1 cellular context compared by ENCODE assay signal in the genomic region with DNA sequence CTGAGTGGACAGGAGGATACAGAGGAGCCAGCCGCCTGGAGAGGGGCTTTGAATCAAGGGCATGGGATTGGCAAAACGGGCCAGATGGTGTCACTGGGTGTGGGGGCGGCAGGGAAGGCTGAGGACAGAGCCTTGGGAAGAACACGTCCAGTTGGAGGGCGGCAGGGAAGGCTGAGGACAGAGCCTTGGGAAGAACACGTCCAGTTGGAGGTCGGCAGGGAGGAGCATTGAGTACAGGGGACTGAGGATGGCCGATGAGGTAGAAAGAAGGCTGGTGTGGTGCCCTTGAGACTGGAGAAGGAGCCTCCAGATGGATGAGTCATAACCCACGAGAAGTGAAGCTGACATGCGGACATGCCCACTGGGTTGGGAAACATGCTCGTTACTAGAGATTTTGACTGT.
TF ChIP-seq lines count a peak whose summit lies in the region.

No MANE protein-coding gene starts in this region.

TF ChIP-seq in GM23338, 12 proteins besides CTCF, POLR2A, EP300 and RAD21 (continued from another document):
- TF ChIP-seq, protein P1, sequence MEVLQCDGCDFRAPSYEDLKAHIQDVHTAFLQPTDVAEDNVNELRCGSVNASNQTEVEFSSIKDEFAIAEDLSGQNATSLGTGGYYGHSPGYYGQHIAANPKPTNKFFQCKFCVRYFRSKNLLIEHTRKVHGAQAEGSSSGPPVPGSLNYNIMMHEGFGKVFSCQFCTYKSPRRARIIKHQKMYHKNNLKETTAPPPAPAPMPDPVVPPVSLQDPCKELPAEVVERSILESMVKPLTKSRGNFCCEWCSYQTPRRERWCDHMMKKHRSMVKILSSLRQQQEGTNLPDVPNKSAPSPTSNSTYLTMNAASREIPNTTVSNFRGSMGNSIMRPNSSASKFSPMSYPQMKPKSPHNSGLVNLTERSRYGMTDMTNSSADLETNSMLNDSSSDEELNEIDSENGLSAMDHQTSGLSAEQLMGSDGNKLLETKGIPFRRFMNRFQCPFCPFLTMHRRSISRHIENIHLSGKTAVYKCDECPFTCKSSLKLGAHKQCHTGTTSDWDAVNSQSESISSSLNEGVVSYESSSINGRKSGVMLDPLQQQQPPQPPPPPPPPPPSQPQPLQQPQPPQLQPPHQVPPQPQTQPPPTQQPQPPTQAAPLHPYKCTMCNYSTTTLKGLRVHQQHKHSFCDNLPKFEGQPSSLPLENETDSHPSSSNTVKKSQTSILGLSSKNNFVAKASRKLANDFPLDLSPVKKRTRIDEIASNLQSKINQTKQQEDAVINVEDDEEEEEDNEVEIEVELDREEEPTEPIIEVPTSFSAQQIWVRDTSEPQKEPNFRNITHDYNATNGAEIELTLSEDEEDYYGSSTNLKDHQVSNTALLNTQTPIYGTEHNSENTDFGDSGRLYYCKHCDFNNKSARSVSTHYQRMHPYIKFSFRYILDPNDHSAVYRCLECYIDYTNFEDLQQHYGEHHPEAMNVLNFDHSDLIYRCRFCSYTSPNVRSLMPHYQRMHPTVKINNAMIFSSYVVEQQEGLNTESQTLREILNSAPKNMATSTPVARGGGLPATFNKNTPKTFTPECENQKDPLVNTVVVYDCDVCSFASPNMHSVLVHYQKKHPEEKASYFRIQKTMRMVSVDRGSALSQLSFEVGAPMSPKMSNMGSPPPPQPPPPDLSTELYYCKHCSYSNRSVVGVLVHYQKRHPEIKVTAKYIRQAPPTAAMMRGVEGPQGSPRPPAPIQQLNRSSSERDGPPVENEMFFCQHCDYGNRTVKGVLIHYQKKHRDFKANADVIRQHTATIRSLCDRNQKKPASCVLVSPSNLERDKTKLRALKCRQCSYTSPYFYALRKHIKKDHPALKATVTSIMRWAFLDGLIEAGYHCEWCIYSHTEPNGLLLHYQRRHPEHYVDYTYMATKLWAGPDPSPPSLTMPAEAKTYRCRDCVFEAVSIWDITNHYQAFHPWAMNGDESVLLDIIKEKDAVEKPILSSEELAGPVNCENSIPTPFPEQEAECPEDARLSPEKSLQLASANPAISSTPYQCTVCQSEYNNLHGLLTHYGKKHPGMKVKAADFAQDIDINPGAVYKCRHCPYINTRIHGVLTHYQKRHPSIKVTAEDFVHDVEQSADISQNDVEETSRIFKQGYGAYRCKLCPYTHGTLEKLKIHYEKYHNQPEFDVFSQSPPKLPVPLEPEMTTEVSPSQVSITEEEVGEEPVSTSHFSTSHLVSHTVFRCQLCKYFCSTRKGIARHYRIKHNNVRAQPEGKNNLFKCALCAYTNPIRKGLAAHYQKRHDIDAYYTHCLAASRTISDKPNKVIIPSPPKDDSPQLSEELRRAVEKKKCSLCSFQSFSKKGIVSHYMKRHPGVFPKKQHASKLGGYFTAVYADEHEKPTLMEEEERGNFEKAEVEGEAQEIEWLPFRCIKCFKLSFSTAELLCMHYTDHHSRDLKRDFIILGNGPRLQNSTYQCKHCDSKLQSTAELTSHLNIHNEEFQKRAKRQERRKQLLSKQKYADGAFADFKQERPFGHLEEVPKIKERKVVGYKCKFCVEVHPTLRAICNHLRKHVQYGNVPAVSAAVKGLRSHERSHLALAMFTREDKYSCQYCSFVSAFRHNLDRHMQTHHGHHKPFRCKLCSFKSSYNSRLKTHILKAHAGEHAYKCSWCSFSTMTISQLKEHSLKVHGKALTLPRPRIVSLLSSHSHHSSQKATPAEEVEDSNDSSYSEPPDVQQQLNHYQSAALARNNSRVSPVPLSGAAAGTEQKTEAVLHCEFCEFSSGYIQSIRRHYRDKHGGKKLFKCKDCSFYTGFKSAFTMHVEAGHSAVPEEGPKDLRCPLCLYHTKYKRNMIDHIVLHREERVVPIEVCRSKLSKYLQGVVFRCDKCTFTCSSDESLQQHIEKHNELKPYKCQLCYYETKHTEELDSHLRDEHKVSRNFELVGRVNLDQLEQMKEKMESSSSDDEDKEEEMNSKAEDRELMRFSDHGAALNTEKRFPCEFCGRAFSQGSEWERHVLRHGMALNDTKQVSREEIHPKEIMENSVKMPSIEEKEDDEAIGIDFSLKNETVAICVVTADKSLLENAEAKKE (CRISPR knock-in tag; IDR thresholded peaks at IDR 0.05) = no peak
- TF ChIP-seq EZH2 (IDR thresholded peaks at IDR 0.05; ENCODE audit: low read depth, unreplicated experiment) (no peak), ETS1 (IDR thresholded peaks at IDR 0.05) (no peak), EZH2phosphoT487 (IDR thresholded peaks at IDR 0.05; ENCODE audit: unreplicated experiment) (no peak), CREB1 (CRISPR knock-in tag; IDR thresholded peaks at IDR 0.05; ENCODE audit: low read depth) (no peak), REST (IDR thresholded peaks at IDR 0.05; ENCODE audit: unreplicated experiment) (no peak), ZNF114 (CRISPR knock-in tag; IDR thresholded peaks at IDR 0.05) (no peak), NANOG (IDR thresholded peaks at IDR 0.05; ENCODE audit: borderline replicate concordance) (no peak), STAT1 (IDR thresholded peaks at IDR 0.05; ENCODE audit: unreplicated experiment) (no peak)
